Comparison of ENCODE assay signal across 21 cellular contexts in genomic region chr5:109352475-109352874, GRCh38.
"Had no signal": no experiment of that assay in that cellular context is flagged by ENCODE, and none has a peak within 500 bp of the region (broad histone marks: within the 10 kb centered on the region; RNA-seq: fewer than 3 reads in every experiment).

No MANE protein-coding gene starts in this region.

- H3K27ac Mint-ChIP-seq: stimulated activated naive B cell treated with anti-CD40 and anti-IgM and Interleukin-4, amounts not matched to agents 10 μg/mL and 1 μg/mL and 100 μg/mL, for 72 hours; stimulated activated naive CD8-positive, alpha-beta T cell treated with anti-CD3 and anti-CD28 coated beads, Interleukin-15, amount 100 ng/mL, for 72 hours had no signal

- DNase-seq: dermis blood vessel endothelial cell; effector CD4-positive, alpha-beta T cell; heart left ventricle; hippocampal formation; kidney glomerular epithelial cell; natural killer cell; nucleus accumbens; ovary; sigmoid colon; stimulated activated CD4-positive, alpha-beta T cell treated with anti-CD3 and anti-CD28 coated beads, Interleukin-2, amount 100 ng/mL, for 24 hours; stimulated activated CD4-positive, alpha-beta T cell treated with anti-CD3 and anti-CD28 coated beads, Interleukin-4, amount 100 ng/mL, for 4 hours; stimulated activated naive B cell treated with anti-CD40 and anti-IgM and Interleukin-4, amounts not matched to agents 10 μg/mL and 1 μg/mL and 100 μg/mL, for 72 hours; stimulated activated naive CD8-positive, alpha-beta T cell treated with anti-CD3 and anti-CD28 coated beads, Interleukin-15, amount 100 ng/mL, for 72 hours; testis; upper lobe of right lung had no signal

- H3K36me3 Mint-ChIP-seq: natural killer cell had no signal

- H3K4me3 ChIP-seq: heart left ventricle, ovary, right atrium auricular region, sigmoid colon, skin epidermis, testis, tibial nerve, upper lobe of right lung, vagina had no signal

- H3K36me3 ChIP-seq: ovary had no signal

- ATAC-seq: esophagus mucosa; heart left ventricle; stimulated activated naive B cell treated with anti-CD40 and anti-IgM and Interleukin-4, amounts not matched to agents 10 μg/mL and 1 μg/mL and 100 μg/mL, for 72 hours; upper lobe of right lung had no signal

- H3K27ac ChIP-seq: heart left ventricle, ovary, right atrium auricular region, skin epidermis, testis, upper lobe of right lung, vagina had no signal

- H3K9me3 Mint-ChIP-seq: natural killer cell; neural crest cell; stimulated activated naive B cell treated with anti-CD40 and anti-IgM and Interleukin-4, amounts not matched to agents 10 μg/mL and 1 μg/mL and 100 μg/mL, for 72 hours; stimulated activated naive CD8-positive, alpha-beta T cell treated with anti-CD3 and anti-CD28 coated beads, Interleukin-15, amount 100 ng/mL, for 72 hours had no signal

- H3K27me3 Mint-ChIP-seq: stimulated activated naive B cell treated with anti-CD40 and anti-IgM and Interleukin-4, amounts not matched to agents 10 μg/mL and 1 μg/mL and 100 μg/mL, for 72 hours; stimulated activated naive CD8-positive, alpha-beta T cell treated with anti-CD3 and anti-CD28 coated beads, Interleukin-15, amount 100 ng/mL, for 72 hours had no signal

- H3K9me3 ChIP-seq: heart left ventricle, ovary, right atrium auricular region, sigmoid colon, testis, tibial nerve, upper lobe of right lung, vagina had no signal

- H3K4me3 Mint-ChIP-seq: natural killer cell; neural crest cell; stimulated activated naive B cell treated with anti-CD40 and anti-IgM and Interleukin-4, amounts not matched to agents 10 μg/mL and 1 μg/mL and 100 μg/mL, for 72 hours; stimulated activated naive CD8-positive, alpha-beta T cell treated with anti-CD3 and anti-CD28 coated beads, Interleukin-15, amount 100 ng/mL, for 72 hours had no signal

- H3K4me1 ChIP-seq: testis, upper lobe of right lung had no signal

- H3K27me3 ChIP-seq: heart left ventricle, ovary, right atrium auricular region, sigmoid colon, testis, tibial nerve, upper lobe of right lung, vagina had no signal
